Comparison of ENCODE assay signal across 15 cellular contexts in genomic region chr1:230313453-230314141, GRCh38.
DNase-seq lines count a peak whose midpoint lies in the region; ATAC-seq and TF ChIP-seq lines count a peak whose summit lies in the region.
"Had no signal": no experiment of that assay in that cellular context is flagged by ENCODE, and none has a peak within 500 bp of the region (broad histone marks: within the 10 kb centered on the region; RNA-seq: fewer than 3 reads in every experiment).

No MANE protein-coding gene starts in this region.

- no peaks in the 10 kb centered on the region for H3K9me3 ChIP-seq in heart right ventricle
- H3K9me3 ChIP-seq: Caco-2 had no signal

- no peaks in the 10 kb centered on the region for H3K36me3 ChIP-seq in heart right ventricle

- no peak overlapping the region for H3K4me3 ChIP-seq in heart right ventricle

- intact Hi-C loops in cardiac septum (cut with DNase I): no loop called here
- intact Hi-C loops in heart right ventricle (cut with DNase I): loop anchor here in 4 of 10 donors (5.0 to 10.0 kb wide), 2 partner anchors 651 to 1059 kb away; no protein-coding TSS in a partner anchor
- intact Hi-C loops in posterior vena cava (cut with DNase I): loop anchor here in 1 of 2 donors (5.0 kb wide), 1 partner anchor 651 kb away; no protein-coding TSS in a partner anchor

- H3K27ac ChIP-seq in heart right ventricle (no peak overlapping the region), cingulate gyrus (ENCODE audit: low read depth, low read length) (peak overlapping the region; percentile 62)
- H3K27ac ChIP-seq: 22Rv1 had no signal

- TF ChIP-seq CTCF in heart right ventricle (IDR thresholded peaks at IDR 0.05): no peak

- no peak for ATAC-seq in heart right ventricle
- ATAC-seq: CD8-positive, alpha-beta T cell; HepG2 had no signal

- H3K4me1 ChIP-seq in heart right ventricle: peaks cover 0 to 13% (median 0%) of the 10 kb centered on the region in 9 donors
- H3K4me1 ChIP-seq: Caco-2 had no signal

- peaks cover 0 to 26% (median 5%) of the 10 kb centered on the region in 7 donors for H3K27me3 ChIP-seq in heart right ventricle

- WGBS in heart right ventricle, 2 donors: 71 to 80% methylated on average over 12 of the region's 12 CpGs

- DNase-seq in cardiac septum (ENCODE audit: low spot score): peak; percentile 10
- no peak for DNase-seq in heart right ventricle
- peak; percentile 68 for DNase-seq in posterior vena cava (ENCODE audit: low spot score)
- no peak for DNase-seq in kidney tubule cell (ENCODE audit: low spot score)
- no peak for DNase-seq in activated naive CD4-positive, alpha-beta T cell treated with Interleukin-2 at 50 U/mL for 16 hours
- DNase-seq in NCI-H1694 treated with DMSO at 0.1 percent for 48 hours (lab: John Stamatoyannopoulos, UW): no peak
- DNase-seq in central memory CD4-positive, alpha-beta T cell: no peak
- DNase-seq: Caco-2; CD8-positive, alpha-beta T cell; DND-41; GDM1; HCEC 1CT had no signal

Comparison
In these comparisons a context has a peak if more than half of its experiments do, and no peak if none do; other contexts are left out.
1. DNase-seq: peak in cardiac septum (single experiment) and posterior vena cava (single experiment); none in heart right ventricle (0 of 2), kidney tubule cell (single experiment), activated naive CD4-positive, alpha-beta T cell treated with Interleukin-2 at 50 U/mL for 16 hours (single experiment), NCI-H1694 treated with DMSO at 0.1 percent for 48 hours (single experiment) and central memory CD4-positive, alpha-beta T cell (single experiment).